1 cellular context compared by ENCODE assay signal in the genomic region with DNA sequence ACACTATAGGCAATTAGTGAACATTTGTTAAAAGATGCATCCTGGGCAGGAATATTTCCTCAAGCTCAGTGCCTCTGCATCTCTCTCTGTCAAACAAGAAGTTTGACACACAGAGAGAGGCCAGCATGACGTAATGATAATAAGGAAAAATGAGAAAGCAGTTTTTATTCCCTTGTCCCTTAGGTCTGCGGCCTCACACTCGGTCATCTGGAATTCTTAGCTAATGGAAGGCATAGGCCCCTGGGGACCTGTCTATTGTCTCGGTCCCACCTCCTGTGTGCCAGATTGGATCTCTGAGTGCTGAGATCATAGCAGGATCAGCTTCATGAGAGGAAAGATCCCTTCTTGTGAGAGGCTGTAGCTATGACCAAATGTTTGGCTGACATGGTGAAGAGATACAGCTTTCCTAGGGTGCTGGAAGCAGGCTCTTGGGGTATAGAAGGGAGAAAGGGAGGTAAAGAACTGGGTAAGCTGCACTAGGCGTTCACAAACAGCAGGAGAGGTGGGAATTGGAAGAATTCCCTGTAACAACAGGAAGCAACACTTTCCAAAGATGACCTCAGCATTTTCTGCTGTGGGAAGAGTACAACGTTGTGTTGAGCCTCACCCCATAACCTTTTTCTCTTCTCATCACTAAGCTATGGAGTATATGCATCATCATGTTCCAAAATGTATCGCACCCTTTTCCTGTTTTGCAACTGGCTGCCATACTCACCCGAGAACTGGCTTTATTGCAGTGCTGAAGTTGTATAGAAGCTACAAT.
TF ChIP-seq lines count a peak whose summit lies in the region.

No MANE protein-coding gene starts in this region.

TF ChIP-seq in neural cell, 6 proteins besides CTCF, POLR2A, EP300 and RAD21 (continued from another document):
- no peak for TF ChIP-seq EZH2 (IDR thresholded peaks at IDR 0.05; ENCODE audit: borderline replicate concordance, insufficient read depth, low read length, poor library complexity, severe bottlenecking)
- TF ChIP-seq TAF1 (IDR thresholded peaks at IDR 0.05; ENCODE audit: low read depth): no peak
- TF ChIP-seq SMC3 (conservative IDR thresholded peaks at IDR 0.05; ENCODE audit: poor library complexity): no peak
- peak; percentile 34 for TF ChIP-seq POLR2AphosphoS5 (IDR thresholded peaks at IDR 0.05)
- no peak for TF ChIP-seq MXI1 (conservative IDR thresholded peaks at IDR 0.05; ENCODE audit: poor library complexity, severe bottlenecking)
